ENCODE assay signal across 23 cellular contexts in the genomic region with DNA sequence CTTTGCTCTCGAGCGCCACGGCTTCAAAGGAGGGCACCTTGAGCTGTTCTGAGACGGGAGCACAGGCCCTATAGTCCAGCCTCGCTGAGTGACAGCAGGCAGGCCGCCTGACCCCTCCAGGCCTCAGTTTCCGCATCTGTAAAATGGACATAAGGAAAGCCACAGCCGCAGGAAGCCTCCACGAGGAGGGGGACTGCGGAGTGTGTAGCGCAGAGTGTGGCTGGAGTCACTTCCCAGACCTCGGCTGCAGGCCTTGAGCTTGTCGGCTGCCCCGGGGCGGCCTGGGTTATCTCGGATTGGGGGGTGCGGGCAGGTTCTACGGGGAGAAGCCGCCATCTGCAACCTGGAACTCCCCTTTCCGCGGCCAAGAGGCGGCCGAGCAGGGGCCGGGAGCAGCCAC.
"Had no signal": no experiment of that assay in that cellular context is flagged by ENCODE, and none has a peak within 500 bp of the region (broad histone marks: within the 10 kb centered on the region; RNA-seq: fewer than 3 reads in every experiment).

No MANE protein-coding gene starts in this region.

- H3K27me3 Mint-ChIP-seq: stimulated activated memory B cell treated with anti-CD40 and anti-IgM and Interleukin-4, amounts not matched to agents 10 μg/mL and 1 μg/mL and 100 μg/mL, for 72 hours; type B pancreatic cell had no signal

- H3K9me3 ChIP-seq: lower lobe of right lung, neutrophil, prostate gland, right atrium auricular region, sigmoid colon, testis, tibial artery had no signal

- H2AFZ ChIP-seq: parathyroid adenoma had no signal

- ATAC-seq: left colon; left ventricle myocardium superior; lower lobe of right lung; natural killer cell; stimulated activated memory B cell treated with anti-CD40 and anti-IgM and Interleukin-4, amounts not matched to agents 10 μg/mL and 1 μg/mL and 100 μg/mL, for 72 hours; stimulated activated naive CD8-positive, alpha-beta T cell treated with anti-CD3 and anti-CD28 coated beads, Interleukin-15, Interleukin-2, amounts not matched to agents 100 U/mL and 50 U/mL, for 24 hours had no signal

- H3K4me3 Mint-ChIP-seq: immature natural killer cell; natural killer cell; stimulated activated memory B cell treated with anti-CD40 and anti-IgM and Interleukin-4, amounts not matched to agents 10 μg/mL and 1 μg/mL and 100 μg/mL, for 72 hours; type B pancreatic cell had no signal

- H3K9me3 Mint-ChIP-seq: immature natural killer cell; natural killer cell; stimulated activated memory B cell treated with anti-CD40 and anti-IgM and Interleukin-4, amounts not matched to agents 10 μg/mL and 1 μg/mL and 100 μg/mL, for 72 hours; type B pancreatic cell had no signal

- H3K27me3 ChIP-seq: dorsolateral prefrontal cortex, right atrium auricular region, testis had no signal

- FAIRE-seq: frontal cortex had no signal

- H3K36me3 Mint-ChIP-seq: immature natural killer cell, natural killer cell, type B pancreatic cell had no signal

- H3K36me3 ChIP-seq: lower lobe of right lung, neutrophil, prostate gland, right atrium auricular region, sigmoid colon, tibial artery had no signal

- H3K27ac ChIP-seq: dorsolateral prefrontal cortex, lower lobe of right lung, neutrophil, parathyroid adenoma, prostate gland, right atrium auricular region, sigmoid colon, tibial artery had no signal

- H3K4me3 ChIP-seq: dorsolateral prefrontal cortex, lower lobe of right lung, prostate gland, right atrium auricular region, sigmoid colon, testis, tibial artery had no signal

- H3K27ac Mint-ChIP-seq: immature natural killer cell; stimulated activated memory B cell treated with anti-CD40 and anti-IgM and Interleukin-4, amounts not matched to agents 10 μg/mL and 1 μg/mL and 100 μg/mL, for 72 hours; type B pancreatic cell had no signal

- H3K9ac ChIP-seq: parathyroid adenoma had no signal

- H3K4me1 ChIP-seq: parathyroid adenoma, prostate gland, sigmoid colon, tibial artery had no signal

- DNase-seq: dorsolateral prefrontal cortex; effector CD4-positive, alpha-beta T cell; hypothalamus; immature natural killer cell; islet precursor cell; kidney glomerular epithelial cell; left colon; left ventricle myocardium superior; lower lobe of right lung; natural killer cell; sigmoid colon; stimulated activated CD4-positive, alpha-beta T cell treated with anti-CD3 and anti-CD28 coated beads, Interleukin-4, amount 100 ng/mL, for 4 hours; stimulated activated naive CD8-positive, alpha-beta T cell treated with anti-CD3 and anti-CD28 coated beads, Interleukin-15, Interleukin-2, amounts not matched to agents 100 U/mL and 50 U/mL, for 24 hours; substantia nigra; tibial artery had no signal
